25 cellular contexts compared by ENCODE assay signal in genomic region chr7:158531661-158532060, GRCh38. TPM values are rescaled to one million over a fixed set of nuclear protein-coding genes. Genes with fewer than 3 reads are reported as not detected.
A peak's percentile ranks its signal among the peaks of the same experiment; 100 is the strongest.
DNase-seq lines count a peak whose midpoint lies in the region; ATAC-seq and TF ChIP-seq lines count a peak whose summit lies in the region.
"Had no signal": no experiment of that assay in that cellular context is flagged by ENCODE, and none has a peak within 500 bp of the region (broad histone marks: within the 10 kb centered on the region; RNA-seq: fewer than 3 reads in every experiment).

No MANE protein-coding gene starts in this region.

- peaks cover 0 to 4% (median 0%) of the 10 kb centered on the region in 6 donors for H3K4me1 ChIP-seq in spleen
- H3K4me1 ChIP-seq: prostate gland had no signal

- no peak for TF ChIP-seq CTCF in spleen (IDR thresholded peaks at IDR 0.05 in 8 of 11, conservative IDR thresholded peaks at IDR 0.05 in 3 of 11)

- H3K27me3 ChIP-seq in spleen (replicated peaks in 1 of 7), result peaks cover 0 to 13% (median 0%) of the 10 kb centered on the region in 7 donors
- H3K27me3 ChIP-seq: dorsolateral prefrontal cortex had no signal

- H3K36me3 ChIP-seq in spleen, result no peaks in the 10 kb centered on the region
- H3K36me3 ChIP-seq: prostate gland had no signal

- H3K27ac ChIP-seq in spleen, result no peak overlapping the region
- H3K27ac ChIP-seq: 22Rv1, prostate gland had no signal

- no peaks in the 10 kb centered on the region for H3K9me3 ChIP-seq in spleen
- H3K9me3 ChIP-seq: prostate gland had no signal

- intact Hi-C loops in head of caudate nucleus (cut with DNase I) (no loop called here), spleen (cut with DNase I; ENCODE audit: low total_unique reads) (no loop called here)

- DNase-seq in NCI-H1417 (lab: John Stamatoyannopoulos, UW) (peak in 2 of 3 experiments; percentile 53 to 85), NCI-H1417 treated with DMSO at 0.1 percent for 48 hours (lab: John Stamatoyannopoulos, UW) (no peak), NCI-H128 (lab: John Stamatoyannopoulos, UW; ENCODE audit: unreplicated experiment) (peak; percentile 47), NCI-H526 (lab: John Stamatoyannopoulos, UW) (peak; percentile 34 to 75), head of caudate nucleus (peak in 25 of 42 donors; percentile 14 to 78 (median 56)), OCI-M2 (lab: John Stamatoyannopoulos, UW; ENCODE audit: unreplicated experiment) (no peak), spleen (no peak)
- DNase-seq: activated CD4-positive, alpha-beta T cell treated with anti-CD3 and anti-CD28 coated beads for 4 hours; activated CD8-positive, alpha-beta memory T cell treated with anti-CD3 and anti-CD28 coated beads for 24 hours; activated effector memory CD4-positive, alpha-beta T cell treated with anti-CD3 and anti-CD28 coated beads, Interleukin-2, amount 50 U/mL, for 16 hours; activated naive CD8-positive, alpha-beta T cell treated with anti-CD3 and anti-CD28 coated beads, Interleukin-2, amount 10 ng/mL, durations not matched to agents 7 days and 5 days; central memory CD4-positive, alpha-beta T cell; EL; HFFc6; midbrain; naive thymus-derived CD4-positive, alpha-beta T cell; NCI-H1930; NCI-H748 treated with DMSO at 0.1 percent for 48 hours; OCI-M1; stimulated activated naive CD4-positive, alpha-beta T cell had no signal

- no peak for ATAC-seq in HG02970 (IDR thresholded peaks at IDR 0.05; ENCODE audit: low FRiP score, unreplicated experiment)
- ATAC-seq: naive thymus-derived CD4-positive, alpha-beta T cell; sciatic nerve had no signal

- no peak for TF ChIP-seq POLR2A in spleen (IDR thresholded peaks at IDR 0.05)

- WGBS in spleen, 5 donors, result 79 to 93% (median 87%) methylated on average over 11 of the region's 11 CpGs

- no peak overlapping the region for H3K4me3 ChIP-seq in spleen
- H3K4me3 ChIP-seq: dorsolateral prefrontal cortex, prostate gland had no signal

RNA-seq across cellular contexts. Expression of gene PTPRN2, which starts 56.0 kb away (rescaled TPM):
- 10 to 100 TPM in 6 of 7 donors, 1 to 10 TPM in 1; 7.9 to 22.8 (median 16.8) TPM for total RNA-seq in spleen
- 10 to 100 TPM in 1 of 3 donors, 1 to 10 TPM in 2; 7.0 to 19.4 (median 7.8) TPM for polyA plus RNA-seq in spleen

Comparison
In these comparisons a context has a peak if more than half of its experiments do, and no peak if none do; other contexts are left out.
1. DNase-seq: peak in NCI-H1417 (2 of 3), NCI-H128 (single experiment), NCI-H526 (2 of 2) and head of caudate nucleus (25 of 42); none in NCI-H1417 treated with DMSO at 0.1 percent for 48 hours (single experiment), OCI-M2 (single experiment) and spleen (single experiment).